27 cellular contexts compared by ENCODE assay signal in genomic region chr5:113902917-113903681, GRCh38.
"Had no signal": no experiment of that assay in that cellular context is flagged by ENCODE, and none has a peak within 500 bp of the region (broad histone marks: within the 10 kb centered on the region; RNA-seq: fewer than 3 reads in every experiment).

No MANE protein-coding gene starts in this region.

- ATAC-seq: activated CD8-positive, alpha-beta memory T cell treated with anti-CD3 and anti-CD28 coated beads, Interleukin-2, amount 10 ng/mL, durations not matched to agents 7 days and 5 days; activated CD8-positive, alpha-beta T cell treated with anti-CD3 and anti-CD28 coated beads, Interleukin-2, amount 10 ng/mL, durations not matched to agents 7 days and 5 days; activated naive CD4-positive, alpha-beta T cell treated with anti-CD3 and anti-CD28 coated beads, Interleukin-2, amount 50 U/mL, for 72 hours; foreskin keratinocyte; heart left ventricle; left colon; natural killer cell; right cardiac atrium had no signal

- FAIRE-seq: kidney, TTC549 had no signal

- H3K4me3 Mint-ChIP-seq: activated CD8-positive, alpha-beta memory T cell treated with anti-CD3 and anti-CD28 coated beads, Interleukin-2, amount 10 ng/mL, durations not matched to agents 7 days and 5 days; activated CD8-positive, alpha-beta T cell treated with anti-CD3 and anti-CD28 coated beads, Interleukin-2, amount 10 ng/mL, durations not matched to agents 7 days and 5 days; dendritic cell treated with granulocyte-macrophage colony-stimulating factor and Interleukin-4, amounts not matched to agents 40 ng/mL and 50 ng/mL, for 4 days; immature natural killer cell; natural killer cell; stimulated activated naive CD8-positive, alpha-beta T cell treated with anti-CD3 and anti-CD28 coated beads, Interleukin-15, Interleukin-2, amounts not matched to agents 100 ng/mL and 50 ng/mL, for 24 hours had no signal

- H3K36me3 ChIP-seq: breast epithelium, esophagus muscularis mucosa, heart left ventricle, thoracic aorta, uterus had no signal

- H3K9me3 Mint-ChIP-seq: activated T-helper 2 cell treated with anti-CD3 and anti-CD28 coated beads, Interferon-gamma antibody, Interleukin-2, Interleukin-4, amounts not matched to agents 10 μg/mL and 5 μg/mL and 100 μg/mL, durations not matched to agents 14 hours and 24 hours and 36 hours; dendritic cell treated with granulocyte-macrophage colony-stimulating factor and Interleukin-4, amounts not matched to agents 40 ng/mL and 50 ng/mL, for 4 days; stimulated activated naive CD8-positive, alpha-beta T cell treated with anti-CD3 and anti-CD28 coated beads, Interleukin-15, Interleukin-2, amounts not matched to agents 100 ng/mL and 50 ng/mL, for 24 hours had no signal

- H3K4me3 ChIP-seq: breast epithelium, esophagus muscularis mucosa, heart left ventricle, thoracic aorta, uterus had no signal

- DNase-seq: activated CD4-positive, alpha-beta T cell treated with anti-CD3 and anti-CD28 coated beads, Interleukin-2, amount 50 U/mL, for 1 hour; activated CD4-positive, CD25-positive, alpha-beta regulatory T cell treated with anti-CD3 and anti-CD28 coated beads, Interleukin-2, amount 50 U/mL, for 72 hours; activated CD8-positive, alpha-beta memory T cell treated with anti-CD3 and anti-CD28 coated beads, Interleukin-2, amount 10 ng/mL, durations not matched to agents 7 days and 5 days; activated CD8-positive, alpha-beta T cell treated with anti-CD3 and anti-CD28 coated beads, Interleukin-2, amount 10 ng/mL, durations not matched to agents 7 days and 5 days; activated T-cell treated with anti-CD3 and anti-CD28 coated beads, Interleukin-2, amount 50 U/mL, for 48 hours; central memory CD4-positive, alpha-beta T cell; foreskin keratinocyte; heart left ventricle; hypothalamus; immature natural killer cell; kidney; left colon; natural killer cell; right cardiac atrium; stimulated activated CD4-positive, alpha-beta T cell treated with anti-CD3 and anti-CD28 coated beads, Interleukin-4, amount 100 ng/mL, for 1 hour; T-helper 9 cell; trophoblast cell; uterus had no signal

- H3K27me3 Mint-ChIP-seq: activated CD8-positive, alpha-beta memory T cell treated with anti-CD3 and anti-CD28 coated beads, Interleukin-2, amount 10 ng/mL, durations not matched to agents 7 days and 5 days; dendritic cell treated with granulocyte-macrophage colony-stimulating factor and Interleukin-4, amounts not matched to agents 40 ng/mL and 50 ng/mL, for 4 days; stimulated activated naive CD8-positive, alpha-beta T cell treated with anti-CD3 and anti-CD28 coated beads, Interleukin-15, Interleukin-2, amounts not matched to agents 100 ng/mL and 50 ng/mL, for 24 hours had no signal

- H3K27me3 ChIP-seq: breast epithelium, esophagus muscularis mucosa, foreskin keratinocyte, uterus had no signal

- H3K36me3 Mint-ChIP-seq: activated CD8-positive, alpha-beta memory T cell treated with anti-CD3 and anti-CD28 coated beads, Interleukin-2, amount 10 ng/mL, durations not matched to agents 7 days and 5 days; activated naive CD4-positive, alpha-beta T cell treated with anti-CD3 and anti-CD28 coated beads, Interleukin-2, amount 50 U/mL, for 72 hours; immature natural killer cell; natural killer cell had no signal

- H3K9me3 ChIP-seq: breast epithelium, esophagus muscularis mucosa, heart left ventricle, thoracic aorta, uterus had no signal

- H3K27ac Mint-ChIP-seq: activated CD8-positive, alpha-beta memory T cell treated with anti-CD3 and anti-CD28 coated beads, Interleukin-2, amount 10 ng/mL, durations not matched to agents 7 days and 5 days; activated CD8-positive, alpha-beta T cell treated with anti-CD3 and anti-CD28 coated beads, Interleukin-2, amount 10 ng/mL, durations not matched to agents 7 days and 5 days; activated naive CD4-positive, alpha-beta T cell treated with anti-CD3 and anti-CD28 coated beads, Interleukin-2, amount 50 U/mL, for 72 hours; activated T-helper 2 cell treated with anti-CD3 and anti-CD28 coated beads, Interferon-gamma antibody, Interleukin-2, Interleukin-4, amounts not matched to agents 10 μg/mL and 5 μg/mL and 100 μg/mL, durations not matched to agents 14 hours and 24 hours and 36 hours; dendritic cell treated with granulocyte-macrophage colony-stimulating factor and Interleukin-4, amounts not matched to agents 40 ng/mL and 50 ng/mL, for 4 days; immature natural killer cell; natural killer cell; stimulated activated naive CD8-positive, alpha-beta T cell treated with anti-CD3 and anti-CD28 coated beads, Interleukin-15, Interleukin-2, amounts not matched to agents 100 ng/mL and 50 ng/mL, for 24 hours had no signal

- H3K4me1 Mint-ChIP-seq: activated CD8-positive, alpha-beta memory T cell treated with anti-CD3 and anti-CD28 coated beads, Interleukin-2, amount 10 ng/mL, durations not matched to agents 7 days and 5 days; immature natural killer cell; natural killer cell had no signal

- H3K4me1 ChIP-seq: breast epithelium, esophagus muscularis mucosa, foreskin keratinocyte, heart left ventricle, uterus had no signal

- H3K27ac ChIP-seq: breast epithelium, esophagus muscularis mucosa, foreskin keratinocyte, heart left ventricle, thoracic aorta, uterus, VCaP had no signal
